18 cellular contexts compared by ENCODE assay signal in genomic region chr1:223141021-223141420, GRCh38. TPM values are rescaled to one million over a fixed set of nuclear protein-coding genes. Genes with fewer than 3 reads are reported as not detected.
DNase-seq lines count a peak whose midpoint lies in the region; ATAC-seq, FAIRE-seq and TF ChIP-seq lines count a peak whose summit lies in the region.
"Had no signal": no experiment of that assay in that cellular context is flagged by ENCODE, and none has a peak within 500 bp of the region (broad histone marks: within the 10 kb centered on the region; RNA-seq: fewer than 3 reads in every experiment).

No MANE protein-coding gene starts in this region.

- H4K12ac ChIP-seq in trophoblast cell (ENCODE audit: low read depth, low read length) = no peak overlapping the region

- ATAC-seq in IMR-90 (ENCODE audit: low read depth) (0 out of 2 replicates have a peak, but pooled peaks have one; percentile 12), left lung (no peak), HG02623 (IDR thresholded peaks at IDR 0.05; ENCODE audit: unreplicated experiment) (no peak)

- H3K27ac ChIP-seq in IMR-90 (ENCODE audit: insufficient read depth, low read length) (no peak overlapping the region), H1 (ENCODE audit: low read depth, low read length) (no peak overlapping the region), left lung (peak overlapping the region; percentile 5 to 42), subcutaneous abdominal adipose tissue (ENCODE audit: low read depth, low read length) (peak overlapping the region; percentile 32), mesendoderm (ENCODE audit: low read depth, low read length) (no peak overlapping the region), trophoblast cell (ENCODE audit: low read depth, low read length) (no peak overlapping the region)
- H3K27ac ChIP-seq: dorsolateral prefrontal cortex had no signal

- H4K8ac ChIP-seq in IMR-90 (ENCODE audit: low read depth in 2 of 2, low read length in 2 of 2) (no peak overlapping the region), H1 (ENCODE audit: extremely low read depth, insufficient read depth, low read length) (no peak overlapping the region), mesendoderm (ENCODE audit: low read depth, low read length) (no peak overlapping the region), trophoblast cell (ENCODE audit: low read depth, low read length) (no peak overlapping the region)

- H2BK20ac ChIP-seq in IMR-90 (ENCODE audit: low read depth, low read length) (no peak overlapping the region), H1 (ENCODE audit: low read length) (no peak overlapping the region)

- H4K5ac ChIP-seq in IMR-90 (ENCODE audit: low read depth, low read length) (no peak overlapping the region), H1 (ENCODE audit: insufficient read length, low read depth, low read length) (no peak overlapping the region), mesendoderm (ENCODE audit: low read length) (no peak overlapping the region)

- H3K56ac ChIP-seq in IMR-90 (ENCODE audit: extremely low read depth, insufficient read depth, low read length) (no peak overlapping the region), H1 (replicated peaks; ENCODE audit: insufficient read length, low read depth, low read length) (no peak overlapping the region), mesendoderm (ENCODE audit: low read length) (no peak overlapping the region)

- peak; percentile 3 for DNase-seq in IMR-90
- no peak for DNase-seq in H1 (ENCODE audit: low read depth in 1 of 2, low spot score in 2 of 2)
- no peak for DNase-seq in left lung
- no peak for DNase-seq in mesendoderm
- no peak for DNase-seq in erythroblast (lab: John Stamatoyannopoulos, UW)
- DNase-seq in trophoblast cell = no peak
- DNase-seq: activated CD4-positive, alpha-beta T cell treated with anti-CD3 and anti-CD28 coated beads for 48 hours; activated CD8-positive, alpha-beta memory T cell treated with anti-CD3 and anti-CD28 coated beads, Interleukin-2, amount 50 U/mL, for 48 hours; activated naive CD4-positive, alpha-beta T cell treated with Interleukin-2 at 50 U/mL for 16 hours; BE2C; DMS153; dorsolateral prefrontal cortex; foreskin melanocyte; NCI-H187; NCI-H510A; T-helper 9 cell had no signal

- POLR2A ChIA-PET in IMR-90 (lab: Charles Lee; ENCODE audit: unreplicated experiment) = no interaction called here
- POLR2A ChIA-PET in H1 (lab: Charles Lee; ENCODE audit: partially characterized antibody) = interaction anchor here (1.1 kb wide), 1 partner anchor 224 kb away, joined by 3 read pairs; the partner anchor contains the start of gene SUSD4

- CTCF ChIA-PET in IMR-90 (lab: Yijun Ruan, JAX) (interaction anchor here (0.6 kb wide), 1 partner anchor 17 kb away, joined by 4 read pairs; no protein-coding TSS in a partner anchor), H1 (lab: Charles Lee; ENCODE audit: partially characterized antibody) (interaction anchor here (0.6 to 5.5 kb wide), 11 partner anchors 6 to 911 kb away, joined by 3 to 36 read pairs (median 4); no protein-coding TSS in a partner anchor)

- no peak overlapping the region for H4K91ac ChIP-seq in IMR-90 (ENCODE audit: insufficient read depth, low read depth, low read length)
- H4K91ac ChIP-seq in H1 (replicated peaks; ENCODE audit: insufficient read length, low read length) = no peak overlapping the region
- H4K91ac ChIP-seq in trophoblast cell (ENCODE audit: low read depth, low read length) = no peak overlapping the region

- H2BK15ac ChIP-seq in IMR-90 (ENCODE audit: low read depth, low read length) (no peak overlapping the region), H1 (ENCODE audit: low read length) (no peak overlapping the region), mesendoderm (replicated peaks; ENCODE audit: low read depth) (no peak overlapping the region)

- H3K79me1 ChIP-seq in IMR-90 (ENCODE audit: low read depth in 1 of 2, low read length in 2 of 2) = no peaks in the 10 kb centered on the region
- H3K79me1 ChIP-seq in H1 (ENCODE audit: low read depth, low read length) = no peaks in the 10 kb centered on the region
- no peaks in the 10 kb centered on the region for H3K79me1 ChIP-seq in mesendoderm (ENCODE audit: low read length)
- peaks cover 3% of the 10 kb centered on the region for H3K79me1 ChIP-seq in trophoblast cell (ENCODE audit: low read length)

- WGBS in IMR-90 (ENCODE audit: extremely low coverage in 2 of 2, insufficient read length in 1 of 2), 2 experiments = 24% methylated on average over 2 of the region's 5 CpGs; no CpG with 5 or more reads in 1 of the 2 experiments
- 74% methylated on average over 5 of the region's 5 CpGs; no CpG with 5 or more reads in 1 of the 2 experiments for WGBS in H1 (ENCODE audit: extremely low coverage in 1 of 2, insufficient coverage in 1 of 2, insufficient read length in 1 of 2, insufficient replicate concordance in 2 of 2, low coverage in 1 of 2, low lambda C conversion rate in 2 of 2, missing lambda C conversion rate in 1 of 2), 2 experiments
- WGBS in mesendoderm (ENCODE audit: extremely low coverage, insufficient coverage, low lambda C conversion rate) = no CpG with 5 or more reads among the region's 5 CpGs
- WGBS in trophoblast cell (ENCODE audit: extremely low coverage, insufficient coverage, insufficient read length) = no CpG with 5 or more reads among the region's 5 CpGs

- no peak for TF ChIP-seq CTCF in IMR-90 (conservative IDR thresholded peaks at IDR 0.05; ENCODE audit: low read depth, low read length)
- no peak for TF ChIP-seq CTCF in H1 (IDR thresholded peaks at IDR 0.05; ENCODE audit: control extremely low read depth in 1 of 3, insufficient read depth in 1 of 3, low read depth in 1 of 3, low read length in 3 of 3)
- TF ChIP-seq CTCF in left lung (IDR thresholded peaks at IDR 0.05) = no peak

- no peaks in the 10 kb centered on the region for H3K23me2 ChIP-seq in H1 (ENCODE audit: low read depth, low read length)

- 0 out of 2 replicates have a peak, but pooled peaks cover 3% of the 10 kb centered on the region for H3K9me1 ChIP-seq in IMR-90 (ENCODE audit: insufficient read depth, low read length)

- H2BK120ac ChIP-seq in IMR-90 (ENCODE audit: low read depth, low read length) (no peak overlapping the region), H1 (replicated peaks; ENCODE audit: low read depth, low read length) (no peak overlapping the region), mesendoderm (ENCODE audit: low read depth, low read length) (no peak overlapping the region), trophoblast cell (ENCODE audit: insufficient read depth, low read length, poor library complexity) (no peak overlapping the region)

- H2AK5ac ChIP-seq in IMR-90 (ENCODE audit: low read depth, low read length) (no peak overlapping the region), H1 (ENCODE audit: low read depth, low read length) (no peak overlapping the region), mesendoderm (ENCODE audit: low read length) (no peak overlapping the region), trophoblast cell (ENCODE audit: low read length) (no peak overlapping the region)

- BruUV-seq in IMR-90 (replicated peaks; lab: Mats Ljungman, UMichigan) = no TSS peak

- H3K4me3 ChIP-seq in IMR-90 (ENCODE audit: insufficient read depth, low read depth, low read length) (no peak overlapping the region), H1 (ENCODE audit: extremely low read depth in 1 of 4, insufficient read depth in 2 of 4, low read depth in 3 of 4, low read length in 4 of 4) (no peak overlapping the region), left lung (peak overlapping the region in 1 of 2 donors; percentile 19), subcutaneous abdominal adipose tissue (ENCODE audit: low read depth in 1 of 5, low read length in 5 of 5) (peak overlapping the region in 1 of 5 donors; percentile 18), mesendoderm (ENCODE audit: low read length) (no peak overlapping the region), trophoblast cell (ENCODE audit: low read depth, low read length) (no peak overlapping the region)

- no peak overlapping the region for H2AK9ac ChIP-seq in IMR-90 (replicated peaks; ENCODE audit: low read depth, low read length, poor library complexity)

- in situ Hi-C loops in IMR-90 (cut with MboI; ENCODE audit: low sequenced_read_pairs) = no loop called here

- no peak for TF ChIP-seq RAD21 in IMR-90 (IDR thresholded peaks at IDR 0.05; ENCODE audit: low read length)
- no peak for TF ChIP-seq RAD21 in H1 (IDR thresholded peaks at IDR 0.05 in 1 of 2, conservative IDR thresholded peaks at IDR 0.05 in 1 of 2; ENCODE audit: low read depth in 2 of 2, low read length in 2 of 2)

- no peaks in the 10 kb centered on the region for H4K20me1 ChIP-seq in IMR-90 (ENCODE audit: insufficient read depth, low read length)
- no peaks in the 10 kb centered on the region for H4K20me1 ChIP-seq in H1 (replicated peaks in 1 of 2; ENCODE audit: control insufficient read depth in 1 of 2, insufficient read depth in 2 of 2, low read length in 2 of 2)

- H2BK5ac ChIP-seq in IMR-90 (ENCODE audit: low read depth, low read length, poor library complexity, severe bottlenecking) = no peak overlapping the region
- H2BK5ac ChIP-seq in H1 (ENCODE audit: low read depth, low read length) = no peak overlapping the region
- no peak overlapping the region for H2BK5ac ChIP-seq in mesendoderm (ENCODE audit: low read length)
- H2BK5ac ChIP-seq in trophoblast cell (ENCODE audit: low read depth, low read length, poor library complexity) = no peak overlapping the region

- no peak for TF ChIP-seq EP300 in H1 (IDR thresholded peaks at IDR 0.05; ENCODE audit: borderline replicate concordance in 1 of 2, low read depth in 2 of 2, low read length in 2 of 2)

- FAIRE-seq in H1 (lab: Jason Lieb, UNC) = no peak

- H3K4ac ChIP-seq in IMR-90 (ENCODE audit: low read depth, low read length) (no peak overlapping the region), H1 (replicated peaks; ENCODE audit: insufficient read length, low read depth, low read length) (no peak overlapping the region), mesendoderm (ENCODE audit: low read depth, low read length) (no peak overlapping the region), trophoblast cell (ENCODE audit: low read depth, low read length) (no peak overlapping the region)

- H3K36me3 ChIP-seq in IMR-90 (ENCODE audit: control insufficient read depth, insufficient read depth, low read length) (no peaks in the 10 kb centered on the region), H1 (ENCODE audit: control insufficient read depth in 2 of 4, insufficient read depth in 4 of 4, low read length in 3 of 4) (no peaks in the 10 kb centered on the region), left lung (no peaks in the 10 kb centered on the region), subcutaneous abdominal adipose tissue (ENCODE audit: control insufficient read depth in 5 of 5, insufficient read depth in 5 of 5, low read length in 5 of 5) (no peaks in the 10 kb centered on the region), mesendoderm (ENCODE audit: control insufficient read depth, insufficient read depth, low read length) (no peaks in the 10 kb centered on the region), trophoblast cell (ENCODE audit: control insufficient read depth in 1 of 2, insufficient read depth in 2 of 2, low read length in 2 of 2) (no peaks in the 10 kb centered on the region)
- H3K36me3 ChIP-seq: BE2C had no signal

- H3K79me2 ChIP-seq in H1 (ENCODE audit: control insufficient read depth in 1 of 2, insufficient read depth in 2 of 2, low read length in 2 of 2) (no peaks in the 10 kb centered on the region), mesendoderm (ENCODE audit: control insufficient read depth, insufficient read depth, low read length) (no peaks in the 10 kb centered on the region), trophoblast cell (ENCODE audit: control insufficient read depth, insufficient read depth, low read length, poor library complexity) (no peaks in the 10 kb centered on the region)

- no peak overlapping the region for H3K4me2 ChIP-seq in IMR-90 (ENCODE audit: low read depth, low read length)
- no peak overlapping the region for H3K4me2 ChIP-seq in H1 (ENCODE audit: insufficient read depth in 1 of 2, low read depth in 2 of 2, low read length in 2 of 2)
- H3K4me2 ChIP-seq in mesendoderm (ENCODE audit: low read length) = no peak overlapping the region
- H3K4me2 ChIP-seq in trophoblast cell (ENCODE audit: low read length) = no peak overlapping the region

- TF ChIP-seq POLR2A in IMR-90 (IDR thresholded peaks at IDR 0.05; ENCODE audit: low read depth, low read length) = no peak
- no peak for TF ChIP-seq POLR2A in H1 (IDR thresholded peaks at IDR 0.05; ENCODE audit: control extremely low read depth in 1 of 2, low read depth in 2 of 2, low read length in 2 of 2)
- no peak for TF ChIP-seq POLR2A in erythroblast (IDR thresholded peaks at IDR 0.05; ENCODE audit: low read length)

- intact Hi-C loops in IMR-90 (cut with micrococcal nuclease) (no loop called here), left lung (cut with DNase I) (no loop called here)

- no peak overlapping the region for H3K9ac ChIP-seq in IMR-90 (ENCODE audit: low read depth, low read length)
- H3K9ac ChIP-seq in H1 (replicated peaks in 1 of 4; ENCODE audit: extremely low read depth in 1 of 4, low read depth in 3 of 4, low read length in 3 of 4) = no peak overlapping the region
- peak overlapping the region in 2 of 5 donors; percentile 9 to 52 for H3K9ac ChIP-seq in subcutaneous abdominal adipose tissue (ENCODE audit: low read length in 5 of 5)
- H3K9ac ChIP-seq in mesendoderm (ENCODE audit: low read length) = no peak overlapping the region
- H3K9ac ChIP-seq in trophoblast cell (ENCODE audit: low read length) = no peak overlapping the region

- H3K27me3 ChIP-seq in IMR-90 (ENCODE audit: control insufficient read depth, insufficient read depth, low read length) = peaks cover 10% of the 10 kb centered on the region
- peaks cover 0 to 6% (median 4%) of the 10 kb centered on the region in 4 experiments; a peak in 4 of 7 replicates for H3K27me3 ChIP-seq in H1 (replicated peaks in 1 of 4; ENCODE audit: control insufficient read depth in 3 of 4, extremely low read depth in 1 of 4, insufficient read depth in 3 of 4, low read length in 3 of 4)
- no peaks in the 10 kb centered on the region for H3K27me3 ChIP-seq in left lung
- no peaks in the 10 kb centered on the region for H3K27me3 ChIP-seq in subcutaneous abdominal adipose tissue (ENCODE audit: control insufficient read depth in 5 of 5, insufficient read depth in 4 of 5, low read length in 5 of 5)
- H3K27me3 ChIP-seq in mesendoderm (ENCODE audit: insufficient read depth, low read length, poor library complexity) = no peaks in the 10 kb centered on the region
- H3K27me3 ChIP-seq in trophoblast cell (ENCODE audit: insufficient read depth, low read length) = no peaks in the 10 kb centered on the region

- dilution Hi-C loops in IMR-90 (cut with HindIII; ENCODE audit: low sequenced_read_pairs, unreplicated experiment) = no loop called here

- H3K14ac ChIP-seq in IMR-90 (replicated peaks; ENCODE audit: low read depth, low read length) = no peak overlapping the region
- no peak overlapping the region for H3K14ac ChIP-seq in H1 (ENCODE audit: insufficient read length)
- H3K14ac ChIP-seq in trophoblast cell (ENCODE audit: low read length) = no peak overlapping the region

- no peak overlapping the region for H3K23ac ChIP-seq in IMR-90 (ENCODE audit: low read depth, low read length)
- no peak overlapping the region for H3K23ac ChIP-seq in H1 (ENCODE audit: insufficient read length)
- H3K23ac ChIP-seq in mesendoderm (ENCODE audit: low read length) = no peak overlapping the region
- H3K23ac ChIP-seq in trophoblast cell (ENCODE audit: low read length) = no peak overlapping the region

- H3K18ac ChIP-seq in IMR-90 (ENCODE audit: low read depth, low read length) (no peak overlapping the region), H1 (ENCODE audit: extremely low read depth, low read length) (no peak overlapping the region), mesendoderm (ENCODE audit: low read length) (no peak overlapping the region), trophoblast cell (ENCODE audit: low read length) (no peak overlapping the region)

- H3K9me3 ChIP-seq in IMR-90 (ENCODE audit: control insufficient read depth, insufficient read depth, low read length) (no peaks in the 10 kb centered on the region), H1 (ENCODE audit: insufficient read depth in 2 of 2, low read depth in 1 of 2, low read length in 1 of 2) (no peaks in the 10 kb centered on the region), left lung (no peaks in the 10 kb centered on the region), subcutaneous abdominal adipose tissue (ENCODE audit: control insufficient read depth in 5 of 5, low read length in 5 of 5) (no peaks in the 10 kb centered on the region), trophoblast cell (ENCODE audit: insufficient read depth, low read depth, low read length) (peaks cover 2% of the 10 kb centered on the region)
- H3K9me3 ChIP-seq: BE2C had no signal

- peak overlapping the region; percentile 55 for H2AFZ ChIP-seq in IMR-90 (replicated peaks; ENCODE audit: low read length, poor library complexity)
- peak overlapping the region; percentile 55 for H2AFZ ChIP-seq in H1 (ENCODE audit: low read length)
- no peak overlapping the region for H2AFZ ChIP-seq in trophoblast cell (ENCODE audit: insufficient read depth, low read length, poor library complexity)

- H2BK12ac ChIP-seq in H1 (ENCODE audit: low read depth, low read length) (no peak overlapping the region), trophoblast cell (ENCODE audit: low read length) (no peak overlapping the region)

- H3K4me1 ChIP-seq in IMR-90 (ENCODE audit: control insufficient read depth, insufficient read depth, low read length) = peaks cover 2% of the 10 kb centered on the region; the same call in 1 of the 2 replicates
- peaks cover 2 to 12% (median 5%) of the 10 kb centered on the region in 4 experiments; a peak in 6 of 7 replicates for H3K4me1 ChIP-seq in H1 (replicated peaks in 1 of 4; ENCODE audit: control insufficient read depth in 3 of 4, insufficient read depth in 4 of 4, low read length in 3 of 4)
- H3K4me1 ChIP-seq in left lung = peaks cover 25 to 79% of the 10 kb centered on the region in 2 donors
- peaks cover 14 to 59% (median 51%) of the 10 kb centered on the region in 5 donors for H3K4me1 ChIP-seq in subcutaneous abdominal adipose tissue (ENCODE audit: control insufficient read depth in 5 of 5, insufficient read depth in 5 of 5, low read length in 5 of 5)
- H3K4me1 ChIP-seq in mesendoderm (ENCODE audit: control insufficient read depth, low read depth, low read length) = peaks cover 2% of the 10 kb centered on the region
- peaks cover 3 to 15% of the 10 kb centered on the region in 2 experiments for H3K4me1 ChIP-seq in trophoblast cell (ENCODE audit: control insufficient read depth in 1 of 2, insufficient read depth in 2 of 2, low read length in 2 of 2)
- H3K4me1 ChIP-seq: BE2C had no signal

RNA-seq across cellular contexts. Expression of gene TLR5, which starts 2.0 kb away (rescaled TPM):
- under 0.01 and 0.18 TPM in 2 replicates for total RNA-seq in IMR-90 (2012; rRNA removed)
- polyA plus RNA-seq in IMR-90 (2012; rRNA removed) = 0.09 and 0.13 TPM in 2 replicates
- 0.03 and 0.18 TPM in 2 replicates for polyA plus RNA-seq in IMR-90 (2012; cell fraction: cytosol; rRNA removed)
- 0.04 and 0.16 TPM in 2 replicates for polyA plus RNA-seq in IMR-90 (2012; cell fraction: nucleus; rRNA removed; ENCODE audit: low replicate concordance)
- 0.35 and 0.94 TPM in 2 replicates for total RNA-seq in H1 (2021; fragmentation: NEBNext Ultra II Directional; extraction: Animal tissue kit (Norgen Biotek cat#: 25700))
- polyA plus RNA-seq in H1 (2011; rRNA removed) = 0.20 and 0.74 TPM in 2 replicates
- polyA plus RNA-seq in H1 (2011; cell fraction: cytosol; rRNA removed) = 0.62 TPM
- 1.5 TPM for polyA plus RNA-seq in H1 (2011; cell fraction: nucleus; rRNA removed)
- 1.0 to 1.3 TPM (median 1.1 TPM) in 4 replicates for polyA plus RNA-seq in H1 (2012, experiment 1 of 2)
- polyA plus RNA-seq in H1 (2012, experiment 2 of 2) = 0.54 TPM
- polyA plus RNA-seq in H1 (2013, experiment 1 of 2) = 0.53 TPM
- 0.63 TPM for polyA plus RNA-seq in H1 (2013, experiment 2 of 2)
- polyA minus RNA-seq in H1 (2011; rRNA and poly(A)+ RNA removed) = 0.60 and 0.80 TPM in 2 replicates
- polyA minus RNA-seq in H1 (2011; cell fraction: cytosol; rRNA and poly(A)+ RNA removed) = not detected
- 2.0 TPM for polyA minus RNA-seq in H1 (2011; cell fraction: nucleus; rRNA and poly(A)+ RNA removed)
- 10 to 100 TPM; 14.7 to 27.6 TPM for total RNA-seq in left lung
- 0.25 TPM for polyA plus RNA-seq in mesendoderm (2013, experiment 1 of 2)
- polyA plus RNA-seq in mesendoderm (2013, experiment 2 of 2) = 0.21 TPM
- 0.31 and 0.34 TPM in 2 replicates for polyA plus RNA-seq in trophoblast cell (2013)

Comparison
In these comparisons a context has a peak if more than half of its experiments do, and no peak if none do; other contexts are left out.
1. H3K27ac ChIP-seq: peak in left lung (2 of 2) and subcutaneous abdominal adipose tissue (single experiment); none in IMR-90 (single experiment), H1 (single experiment), mesendoderm (single experiment) and trophoblast cell (single experiment).